27 cellular contexts compared by ENCODE assay signal in the genomic region with DNA sequence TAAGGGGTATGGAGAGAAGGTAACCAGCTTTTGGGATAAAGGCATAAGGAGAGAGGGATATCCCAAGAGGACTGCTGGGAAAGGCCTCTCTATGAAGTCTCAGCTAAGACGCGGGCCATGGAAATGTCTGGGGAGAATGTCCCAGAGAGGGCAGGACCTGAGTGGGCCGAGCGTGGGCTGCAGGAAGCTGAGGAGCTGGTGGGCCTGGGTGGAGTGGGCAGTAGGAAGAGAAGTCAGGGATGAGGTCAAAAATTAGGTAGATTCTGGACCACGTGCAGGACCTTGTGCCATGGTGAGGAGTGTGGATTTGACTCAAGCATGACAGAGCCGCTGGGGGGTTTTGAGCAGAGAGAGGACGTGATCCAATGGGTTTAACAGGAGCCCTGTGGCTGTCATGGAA.
"Had no signal": no experiment of that assay in that cellular context is flagged by ENCODE, and none has a peak within 500 bp of the region (broad histone marks: within the 10 kb centered on the region; RNA-seq: fewer than 3 reads in every experiment).

No MANE protein-coding gene starts in this region.

- ATAC-seq: activated CD4-positive, alpha-beta T cell treated with anti-CD3 and anti-CD28 coated beads for 36 hours; activated CD8-positive, alpha-beta T cell treated with anti-CD3 and anti-CD28 coated beads for 36 hours; activated T-cell treated with anti-CD3 and anti-CD28 coated beads, Interleukin-2, amount 50 U/mL, for 4 hours; activated T-helper 17 cell treated with anti-CD3 and anti-CD28 coated beads, Interleukin-2, amount 50 U/mL, for 72 hours; foreskin keratinocyte; gastrocnemius medialis; heart left ventricle had no signal

- H3K27ac ChIP-seq: brain microvascular endothelial cell, esophagus muscularis mucosa, foreskin keratinocyte, gastrocnemius medialis, heart left ventricle had no signal

- H3K4me3 ChIP-seq: esophagus muscularis mucosa, gastrocnemius medialis, heart left ventricle had no signal

- DNase-seq: activated CD4-positive, alpha-beta T cell treated with anti-CD3 and anti-CD28 coated beads for 36 hours; activated CD4-positive, alpha-beta T cell treated with anti-CD3 and anti-CD28 coated beads, Interleukin-2, amount 10 ng/mL, durations not matched to agents 24 days and 14 days; activated CD4-positive, alpha-beta T cell treated with anti-CD3 and anti-CD28 coated beads, Interleukin-2, amount 50 U/mL, for 48 hours; activated CD4-positive, CD25-positive, alpha-beta regulatory T cell; activated CD4-positive, CD25-positive, alpha-beta regulatory T cell treated with anti-CD3 and anti-CD28 coated beads, Interleukin-2, amount 50 U/mL, for 72 hours; activated CD8-positive, alpha-beta memory T cell treated with anti-CD3 and anti-CD28 coated beads for 24 hours; activated CD8-positive, alpha-beta T cell treated with anti-CD3 and anti-CD28 coated beads for 36 hours; activated effector memory CD4-positive, alpha-beta T cell treated with Interleukin-2 at 50 U/mL for 16 hours; activated gamma-delta T cell treated with Interleukin-2 at 50 U/mL for 16 hours; activated naive CD4-positive, alpha-beta T cell treated with anti-CD3 and anti-CD28 coated beads, Interleukin-2, amount 50 U/mL, for 16 hours; activated naive CD4-positive, alpha-beta T cell treated with Interleukin-2 at 50 U/mL for 16 hours; activated T-cell treated with anti-CD3 and anti-CD28 coated beads, Interleukin-2, amount 50 U/mL, for 4 hours; amniotic stem cell; anterior cingulate cortex; brain microvascular endothelial cell; cortex of kidney; dermis blood vessel endothelial cell; effector CD8-positive, alpha-beta T cell; foreskin keratinocyte; gastrocnemius medialis; glutamatergic neuron; heart left ventricle; T-helper 2 cell had no signal

- H3K4me3 Mint-ChIP-seq: activated CD4-positive, alpha-beta T cell treated with anti-CD3 and anti-CD28 coated beads for 36 hours; activated CD4-positive, alpha-beta T cell treated with anti-CD3 and anti-CD28 coated beads, Interleukin-2, amount 10 ng/mL, durations not matched to agents 24 days and 14 days; activated CD8-positive, alpha-beta T cell treated with anti-CD3 and anti-CD28 coated beads for 36 hours; activated naive CD8-positive, alpha-beta T cell; activated T-cell treated with anti-CD3 and anti-CD28 coated beads, Interleukin-2, amount 50 U/mL, for 4 hours; activated T-helper 17 cell treated with anti-CD3 and anti-CD28 coated beads, Interleukin-2, amount 50 U/mL, for 72 hours; central memory CD8-positive, alpha-beta T cell had no signal

- H3K4me1 Mint-ChIP-seq: activated CD4-positive, alpha-beta T cell treated with anti-CD3 and anti-CD28 coated beads for 36 hours; activated CD4-positive, alpha-beta T cell treated with anti-CD3 and anti-CD28 coated beads, Interleukin-2, amount 10 ng/mL, durations not matched to agents 24 days and 14 days; activated T-helper 17 cell treated with anti-CD3 and anti-CD28 coated beads, Interleukin-2, amount 50 U/mL, for 72 hours; central memory CD8-positive, alpha-beta T cell had no signal

- H3K27ac Mint-ChIP-seq: activated CD4-positive, alpha-beta T cell treated with anti-CD3 and anti-CD28 coated beads for 36 hours; activated CD4-positive, alpha-beta T cell treated with anti-CD3 and anti-CD28 coated beads, Interleukin-2, amount 10 ng/mL, durations not matched to agents 24 days and 14 days; activated CD8-positive, alpha-beta T cell treated with anti-CD3 and anti-CD28 coated beads for 36 hours; activated naive CD8-positive, alpha-beta T cell; activated T-helper 17 cell treated with anti-CD3 and anti-CD28 coated beads, Interleukin-2, amount 50 U/mL, for 72 hours had no signal

- H3K9me3 ChIP-seq: gastrocnemius medialis, heart left ventricle had no signal

- H3K36me3 ChIP-seq: brain microvascular endothelial cell, esophagus muscularis mucosa, gastrocnemius medialis, heart left ventricle had no signal

- H3K27me3 ChIP-seq: brain microvascular endothelial cell, esophagus muscularis mucosa, foreskin keratinocyte had no signal

- H3K36me3 Mint-ChIP-seq: activated naive CD8-positive, alpha-beta T cell had no signal

- H3K27me3 Mint-ChIP-seq: activated CD8-positive, alpha-beta T cell treated with anti-CD3 and anti-CD28 coated beads for 36 hours had no signal

- H3K9me3 Mint-ChIP-seq: activated CD4-positive, alpha-beta T cell treated with anti-CD3 and anti-CD28 coated beads, Interleukin-2, amount 10 ng/mL, durations not matched to agents 24 days and 14 days; activated CD8-positive, alpha-beta T cell treated with anti-CD3 and anti-CD28 coated beads for 36 hours; activated T-cell treated with anti-CD3 and anti-CD28 coated beads, Interleukin-2, amount 50 U/mL, for 4 hours; activated T-helper 17 cell treated with anti-CD3 and anti-CD28 coated beads, Interleukin-2, amount 50 U/mL, for 72 hours; central memory CD8-positive, alpha-beta T cell had no signal

- H3K4me1 ChIP-seq: gastrocnemius medialis had no signal
